9 cellular contexts compared by ENCODE assay signal in genomic region chr17:76671912-76672262, GRCh38. TPM values are rescaled to one million over a fixed set of nuclear protein-coding genes. Genes with fewer than 3 reads are reported as not detected.
A peak's percentile ranks its signal among the peaks of the same experiment; 100 is the strongest.
DNase-seq lines count a peak whose midpoint lies in the region; ATAC-seq and TF ChIP-seq lines count a peak whose summit lies in the region.
"Had no signal": no experiment of that assay in that cellular context is flagged by ENCODE, and none has a peak within 500 bp of the region (broad histone marks: within the 10 kb centered on the region; RNA-seq: fewer than 3 reads in every experiment).

No MANE protein-coding gene starts in this region.

- H3K4me3 Mint-ChIP-seq in natural killer cell = peak overlapping the region; percentile 87

- H4K20me1 ChIP-seq in KMS-11 (ENCODE audit: insufficient read depth) = no peaks in the 10 kb centered on the region

- H3K27ac Mint-ChIP-seq in natural killer cell = peak overlapping the region; percentile 91 to 97

- intact Hi-C loops in natural killer cell (cut with micrococcal nuclease) = loop anchor here (1.0 to 5.0 kb wide), 3 partner anchors 115 to 318 kb away; no protein-coding TSS in a partner anchor

- no peaks in the 10 kb centered on the region for H3K36me3 Mint-ChIP-seq in natural killer cell

- in situ Hi-C loops in G401 (cut with HindIII; ENCODE audit: low sequenced_read_pairs) = no loop called here

- TF ChIP-seq CTCF in KMS-11 (conservative IDR thresholded peaks at IDR 0.05; ENCODE audit: low read depth, low read length) (no peak), natural killer cell (IDR thresholded peaks at IDR 0.05) (no peak), GM10266 (IDR thresholded peaks at IDR 0.05; ENCODE audit: control insufficient read depth, insufficient read depth, low read depth, missing control alignments) (no peak)

- H3K27me3 Mint-ChIP-seq in natural killer cell (ENCODE audit: low read depth in 2 of 2) = no peaks in the 10 kb centered on the region

- H3K4me1 Mint-ChIP-seq in natural killer cell = peaks cover 23 to 26% of the 10 kb centered on the region in 2 donors

- ATAC-seq in GM18868 (IDR thresholded peaks at IDR 0.05; ENCODE audit: unreplicated experiment) = peak; percentile 21
- ATAC-seq in natural killer cell = peak in 1 of 3 donors; percentile 4
- ATAC-seq in HG02885 (IDR thresholded peaks at IDR 0.05; ENCODE audit: poor library complexity, unreplicated experiment) = no peak

- H3K4me3 ChIP-seq in KMS-11 (IDR thresholded peaks at IDR 0.05; ENCODE audit: insufficient read depth, low read depth, low read length) = no peak overlapping the region
- H3K4me3 ChIP-seq in duodenal mucosa (ENCODE audit: low read depth in 1 of 2, low read length in 2 of 2) = peak overlapping the region; percentile 78 to 96

- H3K27ac ChIP-seq in KMS-11 (peak overlapping the region; percentile 62), duodenal mucosa (ENCODE audit: low read depth, low read length) (peak overlapping the region; percentile 80)

- H3K9ac ChIP-seq in KMS-11 = peak overlapping the region; percentile 47; the same call in 1 of the 2 replicates
- H3K9ac ChIP-seq in duodenal mucosa (ENCODE audit: low read depth in 1 of 2, low read length in 2 of 2) = peak overlapping the region; percentile 89 to 95

- H3K4me1 ChIP-seq in KMS-11 (ENCODE audit: low read depth, poor library complexity, severe bottlenecking) (peaks cover 19% of the 10 kb centered on the region), duodenal mucosa (ENCODE audit: control insufficient read depth in 1 of 2, insufficient read depth in 2 of 2, low read length in 2 of 2) (peaks cover 24 to 26% of the 10 kb centered on the region in 2 donors)

- no peaks in the 10 kb centered on the region for H3K9me3 ChIP-seq in duodenal mucosa (ENCODE audit: control insufficient read depth in 1 of 2, low read length in 2 of 2)

- H3K9me3 Mint-ChIP-seq in natural killer cell = no peaks in the 10 kb centered on the region

- no peaks in the 10 kb centered on the region for H3K36me3 ChIP-seq in KMS-11 (ENCODE audit: insufficient read depth)
- H3K36me3 ChIP-seq in duodenal mucosa (ENCODE audit: control insufficient read depth in 1 of 2, insufficient read depth in 2 of 2, low read length in 2 of 2) = no peaks in the 10 kb centered on the region

- H3K27me3 ChIP-seq in KMS-11 (ENCODE audit: insufficient read depth, low read depth) (no peaks in the 10 kb centered on the region; the same call in 1 of the 2 replicates), duodenal mucosa (ENCODE audit: control insufficient read depth in 1 of 2, insufficient read depth in 2 of 2, low read length in 2 of 2) (no peaks in the 10 kb centered on the region)

- DNase-seq in natural killer cell (no peak), OCI-M1 (lab: John Stamatoyannopoulos, UW) (no peak), GM10266 (ENCODE audit: extremely low spot score) (no peak), G401 (ENCODE audit: low spot score) (no peak)

- peak overlapping the region; percentile 92 for H3K4me2 ChIP-seq in KMS-11

- H3K79me2 ChIP-seq in KMS-11 (ENCODE audit: insufficient read depth, low read depth) = no peaks in the 10 kb centered on the region

- peak overlapping the region; percentile 98 for H2AFZ ChIP-seq in KMS-11 (ENCODE audit: low read depth)

RNA-seq across cellular contexts. Expression of gene ST6GALNAC1, which starts 28.3 kb away (rescaled TPM):
- total RNA-seq in natural killer cell = 1 to 10 TPM in 1 of 3 donors, not detected in 2; 1.0 TPM
- not detected in 2 replicates for total RNA-seq in G401 (2014; rRNA removed; shearing (Covaris generic))
- total RNA-seq: activated CD8-positive, alpha-beta memory T cell treated with anti-CD3 and anti-CD28 coated beads for 36 hours had no signal

RNA-seq across cellular contexts. Expression of gene MXRA7, which starts 38.9 kb away (rescaled TPM):
- 10 to 100 TPM; 31.6 to 47.6 (median 46.5) TPM for total RNA-seq in natural killer cell
- total RNA-seq in G401 (2014; rRNA removed; shearing (Covaris generic)) = 93.4 and 96.7 TPM in 2 replicates

RNA-seq across cellular contexts. Expression of gene JMJD6, which starts 54.5 kb away (rescaled TPM):
- 100 to 1,000 TPM; 169 to 257 (median 195) TPM for total RNA-seq in natural killer cell
- 14.6 and 31.9 TPM in 2 replicates for total RNA-seq in G401 (2014; rRNA removed; shearing (Covaris generic))

RNA-seq across cellular contexts. Expression of gene METTL23, which starts 54.8 kb away (rescaled TPM):
- total RNA-seq in natural killer cell = 10 to 100 TPM; 31.9 to 57.7 (median 34.2) TPM
- 25.9 and 34.6 TPM in 2 replicates for total RNA-seq in G401 (2014; rRNA removed; shearing (Covaris generic))
